8 cellular contexts compared by ENCODE assay signal in the genomic region with DNA sequence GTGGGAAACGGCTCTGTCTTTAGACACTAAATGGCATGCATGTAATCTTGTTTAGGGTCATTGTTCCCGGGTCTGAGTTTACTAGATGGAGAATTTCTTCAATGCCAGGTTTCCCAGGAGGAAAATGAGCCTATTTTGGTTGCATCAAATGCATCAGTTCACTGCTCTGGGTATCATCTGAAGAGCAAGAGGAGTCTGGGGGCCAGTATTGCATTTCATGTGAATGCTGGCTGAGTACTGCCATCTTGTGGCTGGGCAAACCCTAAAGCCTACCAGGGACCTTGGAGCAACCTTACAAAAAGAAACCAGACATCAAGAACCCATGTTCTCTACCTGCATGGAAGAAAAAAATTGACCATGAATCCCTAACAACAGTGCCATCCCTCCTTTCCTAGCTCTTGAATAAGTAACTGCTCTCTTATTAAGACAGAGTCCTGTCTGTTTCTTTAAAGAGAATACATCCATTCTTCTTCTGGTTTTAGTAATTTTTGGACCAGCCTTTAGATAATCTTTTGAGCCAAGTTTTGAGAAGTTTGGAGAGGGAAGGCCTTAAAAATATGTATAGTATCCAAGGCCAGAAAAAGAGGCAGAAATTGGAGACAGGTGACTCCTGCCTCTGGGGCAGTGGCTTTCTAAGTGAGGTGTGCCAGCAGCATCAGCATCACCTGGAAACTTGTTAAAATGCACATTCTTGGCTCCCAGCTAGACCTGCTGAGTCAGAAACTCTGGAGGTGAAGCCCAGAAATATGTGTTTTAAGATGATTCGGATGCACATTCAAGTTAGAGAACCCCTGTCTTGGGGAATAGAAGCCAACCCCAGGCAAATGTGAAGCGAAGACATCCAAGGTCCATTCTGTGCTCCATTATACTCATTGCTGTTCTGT.
DNase-seq lines count a peak whose midpoint lies in the region; ATAC-seq, FAIRE-seq and TF ChIP-seq lines count a peak whose summit lies in the region.

No MANE protein-coding gene starts in this region.

- H3K27ac ChIP-seq in K562 (ENCODE audit: extremely low read depth, low read depth, low read length), result no peak overlapping the region

- intact Hi-C loops in K562 (cut with micrococcal nuclease), result loop anchor here (1.0 to 5.0 kb wide), 2 partner anchors 466 to 562 kb away; no protein-coding TSS in a partner anchor

- DNase-seq in SIG-M5 treated with dmso at 0.1 percent for 504 hours (lab: John Stamatoyannopoulos, UW; ENCODE audit: unreplicated experiment) (peak; percentile 81), SIG-M5 (lab: John Stamatoyannopoulos, UW) (no peak), NCI-H1417 treated with DMSO at 0.1 percent for 48 hours (lab: John Stamatoyannopoulos, UW) (peak; percentile 42), T-helper 9 cell (peak; percentile 67), K562 (ENCODE audit: extremely low read depth in 1 of 4, low spot score in 3 of 4) (peak; percentile 34 to 50 (median 38)), kidney epithelial cell (ENCODE audit: low read depth) (peak; percentile 5)
- DNase-seq in stimulated activated CD4-positive, alpha-beta T cell treated with anti-CD3 and anti-CD28 coated beads, TNF-alpha, amount 100 ng/mL, for 4 hours (ENCODE audit: low read depth in 3 of 3), result peak; percentile 31 to 60 (median 56)

- no peaks in the 10 kb centered on the region for H3K4me1 ChIP-seq in K562 (replicated peaks in 1 of 2; ENCODE audit: control insufficient read depth in 2 of 2, insufficient read depth in 2 of 2, low read length in 2 of 2)

- in situ Hi-C loops in K562 (cut with MboI), result loop anchor here (5.0 to 25.0 kb wide), 2 partner anchors 462 to 1392 kb away; no protein-coding TSS in a partner anchor

- H3K36me3 ChIP-seq in K562 (ENCODE audit: control insufficient read depth, insufficient read depth, low read length), result no peaks in the 10 kb centered on the region
- no peaks in the 10 kb centered on the region for H3K36me3 ChIP-seq in kidney epithelial cell (ENCODE audit: control insufficient read depth, insufficient read depth, low read length)

- no peaks in the 10 kb centered on the region for H3K9me1 ChIP-seq in K562 (ENCODE audit: control insufficient read depth, insufficient read depth, low read length)

- POLR2A ChIA-PET in K562 (lab: Yijun Ruan, JAX), result no interaction called here

- H3K9me3 ChIP-seq in K562 (replicated peaks; ENCODE audit: control insufficient read depth, insufficient read depth, low read depth, low read length), result no peaks in the 10 kb centered on the region; the same call in 1 of the 2 replicates

- H3K4me2 ChIP-seq in K562 (ENCODE audit: insufficient read depth, low read length), result no peak overlapping the region

- peak; percentile 52 to 67 (median 64) for TF ChIP-seq CTCF in K562 (IDR thresholded peaks at IDR 0.05 in 2 of 3, conservative IDR thresholded peaks at IDR 0.05 in 1 of 3; ENCODE audit: insufficient read depth in 2 of 3, low read depth in 1 of 3, low read length in 3 of 3)
- TF ChIP-seq CTCF in kidney epithelial cell (IDR thresholded peaks at IDR 0.05; ENCODE audit: insufficient read depth, low read length, poor library complexity, severe bottlenecking), result peak; percentile 79

- no peaks in the 10 kb centered on the region for H3K79me2 ChIP-seq in K562 (ENCODE audit: control insufficient read depth, insufficient read depth, low read length)

- no peak for TF ChIP-seq POLR2A in K562 (conservative IDR thresholded peaks at IDR 0.05)

- peak; percentile 73 to 82 for TF ChIP-seq RAD21 in K562 (CRISPR knock-in tag; conservative IDR thresholded peaks at IDR 0.05 in 1 of 2, IDR thresholded peaks at IDR 0.05 in 1 of 2)

- ATAC-seq in K562, result peak; percentile 92
- ATAC-seq in HG02870 (IDR thresholded peaks at IDR 0.05; ENCODE audit: unreplicated experiment), result no peak

- H3K27me3 ChIP-seq in K562 (ENCODE audit: control insufficient read depth in 2 of 2, insufficient read depth in 2 of 2, low read length in 2 of 2), result peaks cover 0 to 4% of the 10 kb centered on the region in 2 experiments; a peak in 1 of 5 replicates
- no peaks in the 10 kb centered on the region for H3K27me3 ChIP-seq in kidney epithelial cell (ENCODE audit: control insufficient read depth, insufficient read depth, low read length)

- no peak overlapping the region for H2AFZ ChIP-seq in K562 (ENCODE audit: low read depth, low read length)

- CTCF ChIA-PET in K562 (lab: Yijun Ruan, JAX; ENCODE audit: low intra/inter-chr PET ratio), result interaction anchor here (2.2 kb wide), 1 partner anchor 464 kb away, joined by 36 read pairs; no protein-coding TSS in a partner anchor

- H3K9ac ChIP-seq in K562 (ENCODE audit: insufficient read depth in 1 of 2, low read depth in 2 of 2, low read length in 2 of 2), result no peak overlapping the region

- no TSS peak for BruUV-seq in K562 (replicated peaks; lab: Mats Ljungman, UMichigan)

- FAIRE-seq in K562 (lab: Jason Lieb, UNC), result peak; percentile 81

- 0% methylated on average over 4 of the region's 4 CpGs for WGBS in K562 (ENCODE audit: insufficient coverage, low coverage, missing lambda C conversion rate)

- TF ChIP-seq EP300 in K562 (IDR thresholded peaks at IDR 0.05; ENCODE audit: low read length), result no peak

- peaks cover 3% of the 10 kb centered on the region; the same call in 1 of the 2 replicates for H4K20me1 ChIP-seq in K562 (replicated peaks; ENCODE audit: control insufficient read depth, insufficient read depth, low read length)

- no peak overlapping the region for H3K4me3 ChIP-seq in K562
- no peak overlapping the region for H3K4me3 ChIP-seq in kidney epithelial cell (ENCODE audit: low read depth, low read length)

TF ChIP-seq in K562, 482 proteins besides CTCF, POLR2A, EP300 and RAD21:
- TF ChIP-seq, protein P1, sequence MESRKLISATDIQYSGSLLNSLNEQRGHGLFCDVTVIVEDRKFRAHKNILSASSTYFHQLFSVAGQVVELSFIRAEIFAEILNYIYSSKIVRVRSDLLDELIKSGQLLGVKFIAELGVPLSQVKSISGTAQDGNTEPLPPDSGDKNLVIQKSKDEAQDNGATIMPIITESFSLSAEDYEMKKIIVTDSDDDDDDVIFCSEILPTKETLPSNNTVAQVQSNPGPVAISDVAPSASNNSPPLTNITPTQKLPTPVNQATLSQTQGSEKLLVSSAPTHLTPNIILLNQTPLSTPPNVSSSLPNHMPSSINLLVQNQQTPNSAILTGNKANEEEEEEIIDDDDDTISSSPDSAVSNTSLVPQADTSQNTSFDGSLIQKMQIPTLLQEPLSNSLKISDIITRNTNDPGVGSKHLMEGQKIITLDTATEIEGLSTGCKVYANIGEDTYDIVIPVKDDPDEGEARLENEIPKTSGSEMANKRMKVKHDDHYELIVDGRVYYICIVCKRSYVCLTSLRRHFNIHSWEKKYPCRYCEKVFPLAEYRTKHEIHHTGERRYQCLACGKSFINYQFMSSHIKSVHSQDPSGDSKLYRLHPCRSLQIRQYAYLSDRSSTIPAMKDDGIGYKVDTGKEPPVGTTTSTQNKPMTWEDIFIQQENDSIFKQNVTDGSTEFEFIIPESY (CRISPR knock-in tag; IDR thresholded peaks at IDR 0.05), result no peak
- TF ChIP-seq STAG1 (CRISPR knock-in tag; IDR thresholded peaks at IDR 0.05; ENCODE audit: borderline replicate concordance) (peak; percentile 35; the same call in 1 of the 2 replicates), ZNF778 (CRISPR knock-in tag; IDR thresholded peaks at IDR 0.05) (no peak), SMC3 (conservative IDR thresholded peaks at IDR 0.05; ENCODE audit: insufficient read depth, low read depth, low read length) (peak; percentile 72), HNRNPK (IDR thresholded peaks at IDR 0.05; ENCODE audit: low read depth, low read length, poor library complexity, severe bottlenecking) (no peak), DIDO1 (tag; IDR thresholded peaks at IDR 0.05; ENCODE audit: low read depth) (no peak), ZNF175 (CRISPR knock-in tag; IDR thresholded peaks at IDR 0.05; ENCODE audit: low read depth) (no peak), SIRT6 (IDR thresholded peaks at IDR 0.05; ENCODE audit: low read depth, low read length) (no peak)
- TF ChIP-seq, protein P2, sequence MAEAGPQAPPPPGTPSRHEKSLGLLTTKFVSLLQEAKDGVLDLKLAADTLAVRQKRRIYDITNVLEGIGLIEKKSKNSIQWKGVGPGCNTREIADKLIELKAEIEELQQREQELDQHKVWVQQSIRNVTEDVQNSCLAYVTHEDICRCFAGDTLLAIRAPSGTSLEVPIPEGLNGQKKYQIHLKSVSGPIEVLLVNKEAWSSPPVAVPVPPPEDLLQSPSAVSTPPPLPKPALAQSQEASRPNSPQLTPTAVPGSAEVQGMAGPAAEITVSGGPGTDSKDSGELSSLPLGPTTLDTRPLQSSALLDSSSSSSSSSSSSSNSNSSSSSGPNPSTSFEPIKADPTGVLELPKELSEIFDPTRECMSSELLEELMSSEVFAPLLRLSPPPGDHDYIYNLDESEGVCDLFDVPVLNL (CRISPR knock-in tag; IDR thresholded peaks at IDR 0.05; ENCODE audit: low read depth), result no peak
- TF ChIP-seq, protein P3, sequence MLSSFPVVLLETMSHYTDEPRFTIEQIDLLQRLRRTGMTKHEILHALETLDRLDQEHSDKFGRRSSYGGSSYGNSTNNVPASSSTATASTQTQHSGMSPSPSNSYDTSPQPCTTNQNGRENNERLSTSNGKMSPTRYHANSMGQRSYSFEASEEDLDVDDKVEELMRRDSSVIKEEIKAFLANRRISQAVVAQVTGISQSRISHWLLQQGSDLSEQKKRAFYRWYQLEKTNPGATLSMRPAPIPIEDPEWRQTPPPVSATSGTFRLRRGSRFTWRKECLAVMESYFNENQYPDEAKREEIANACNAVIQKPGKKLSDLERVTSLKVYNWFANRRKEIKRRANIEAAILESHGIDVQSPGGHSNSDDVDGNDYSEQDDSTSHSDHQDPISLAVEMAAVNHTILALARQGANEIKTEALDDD (IDR thresholded peaks at IDR 0.05), result no peak
- TF ChIP-seq, protein P4, sequence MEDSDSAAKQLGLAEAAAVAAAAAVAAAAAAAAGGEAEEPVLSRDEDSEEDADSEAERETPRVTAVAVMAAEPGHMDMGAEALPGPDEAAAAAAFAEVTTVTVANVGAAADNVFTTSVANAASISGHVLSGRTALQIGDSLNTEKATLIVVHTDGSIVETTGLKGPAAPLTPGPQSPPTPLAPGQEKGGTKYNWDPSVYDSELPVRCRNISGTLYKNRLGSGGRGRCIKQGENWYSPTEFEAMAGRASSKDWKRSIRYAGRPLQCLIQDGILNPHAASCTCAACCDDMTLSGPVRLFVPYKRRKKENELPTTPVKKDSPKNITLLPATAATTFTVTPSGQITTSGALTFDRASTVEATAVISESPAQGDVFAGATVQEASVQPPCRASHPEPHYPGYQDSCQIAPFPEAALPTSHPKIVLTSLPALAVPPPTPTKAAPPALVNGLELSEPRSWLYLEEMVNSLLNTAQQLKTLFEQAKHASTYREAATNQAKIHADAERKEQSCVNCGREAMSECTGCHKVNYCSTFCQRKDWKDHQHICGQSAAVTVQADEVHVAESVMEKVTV (CRISPR knock-in tag; IDR thresholded peaks at IDR 0.05), result 0 out of 2 replicates have a peak, but pooled peaks have one; percentile 35
